Comparison of ENCODE assay signal across 12 cellular contexts in the genomic region with DNA sequence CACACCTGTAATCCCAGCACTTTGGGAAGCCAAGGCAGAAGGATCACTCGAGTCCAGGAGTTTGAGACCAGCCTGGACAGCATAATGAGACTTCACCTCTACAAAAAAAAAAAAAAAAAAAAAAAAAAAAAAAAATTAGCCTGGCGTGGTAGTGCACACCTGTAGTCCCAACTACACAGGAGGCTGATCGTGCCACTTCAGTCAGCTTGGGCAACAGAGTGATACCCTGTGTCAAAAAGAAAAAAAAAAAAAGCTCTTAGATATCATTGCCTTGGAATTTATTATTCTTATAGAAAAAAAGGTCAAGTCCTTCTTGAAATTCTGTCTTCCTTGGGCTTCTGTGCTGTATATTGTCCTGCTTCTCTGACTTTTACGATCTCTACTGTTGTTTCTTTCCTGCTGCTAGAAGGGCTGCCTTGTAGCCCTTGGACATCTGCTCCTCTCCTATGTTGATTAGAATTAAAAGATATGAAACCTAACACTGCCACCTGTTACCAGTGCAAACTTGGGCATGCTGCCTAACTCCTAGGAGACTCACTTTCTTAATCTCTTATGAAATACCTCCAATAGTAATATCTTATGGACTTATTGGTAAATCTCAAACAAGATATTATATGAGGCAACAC. TPM values are rescaled to one million over a fixed set of nuclear protein-coding genes. Genes with fewer than 3 reads are reported as not detected.
DNase-seq lines count a peak whose midpoint lies in the region; TF ChIP-seq lines count a peak whose summit lies in the region.
"Had no signal": no experiment of that assay in that cellular context is flagged by ENCODE, and none has a peak within 500 bp of the region (broad histone marks: within the 10 kb centered on the region; RNA-seq: fewer than 3 reads in every experiment).

No MANE protein-coding gene starts in this region.

- TF ChIP-seq CTCF in LNCaP clone FGC (IDR thresholded peaks at IDR 0.05; ENCODE audit: control insufficient read depth, extremely low read depth, insufficient read depth): no peak

- H3K4me3 ChIP-seq in LNCaP clone FGC (ENCODE audit: low read depth, low read length): no peak overlapping the region

- intact Hi-C loops in cardiac septum (cut with DNase I): no loop called here

- DNase-seq in D341Med (ENCODE audit: low spot score) (peak; percentile 42), LNCaP clone FGC (ENCODE audit: low read depth) (peak; percentile 17), NCI-H526 (lab: John Stamatoyannopoulos, UW) (peak; percentile 14 to 36), iris pigment epithelial cell (ENCODE audit: low read depth) (peak; percentile 5), SK-N-DZ (ENCODE audit: low spot score) (no peak), cardiac septum (ENCODE audit: low spot score) (no peak), NCI-H226 (no peak)
- no peak for DNase-seq in activated CD4-positive, alpha-beta T cell treated with anti-CD3 and anti-CD28 coated beads, Interleukin-2, amount 50 U/mL, for 1 hour
- DNase-seq: activated gamma-delta T cell treated with Interleukin-2 at 50 U/mL for 16 hours; effector memory CD8-positive, alpha-beta T cell; foreskin keratinocyte; occipital lobe had no signal

RNA-seq across cellular contexts. Expression of a gene that starts 5.7 kb away (rescaled TPM):
- 10.1 and 18.6 TPM in 2 replicates for polyA plus RNA-seq in SK-N-DZ (2014; cell fraction: cytosol; rRNA removed)
- 4.8 and 5.3 TPM in 2 replicates for polyA plus RNA-seq in SK-N-DZ (2014; cell fraction: nucleus; rRNA removed)
- total RNA-seq in cardiac septum: 24.1 TPM

RNA-seq across cellular contexts. Expression of a gene that starts 27.5 kb away (rescaled TPM):
- 9.8 and 10.6 TPM in 2 replicates for polyA plus RNA-seq in SK-N-DZ (2014; cell fraction: cytosol; rRNA removed)
- polyA plus RNA-seq in SK-N-DZ (2014; cell fraction: nucleus; rRNA removed): 16.2 and 21.8 TPM in 2 replicates
- total RNA-seq in cardiac septum: 7.8 TPM

RNA-seq across cellular contexts. Expression of a gene that starts 28.0 kb away (rescaled TPM):
- 8.3 and 9.6 TPM in 2 replicates for polyA plus RNA-seq in SK-N-DZ (2014; cell fraction: cytosol; rRNA removed)
- polyA plus RNA-seq in SK-N-DZ (2014; cell fraction: nucleus; rRNA removed): 79.3 and 145 TPM in 2 replicates
- 19.9 TPM for total RNA-seq in cardiac septum

Comparison
In these comparisons a context has a peak if more than half of its experiments do, and no peak if none do; other contexts are left out.
1. DNase-seq: peak in D341Med (single experiment), LNCaP clone FGC (single experiment), NCI-H526 (2 of 2) and iris pigment epithelial cell (single experiment); none in SK-N-DZ (single experiment), activated CD4-positive, alpha-beta T cell treated with anti-CD3 and anti-CD28 coated beads, Interleukin-2, amount 50 U/mL, for 1 hour (single experiment), cardiac septum (single experiment) and NCI-H226 (single experiment).